In the genomic region with DNA sequence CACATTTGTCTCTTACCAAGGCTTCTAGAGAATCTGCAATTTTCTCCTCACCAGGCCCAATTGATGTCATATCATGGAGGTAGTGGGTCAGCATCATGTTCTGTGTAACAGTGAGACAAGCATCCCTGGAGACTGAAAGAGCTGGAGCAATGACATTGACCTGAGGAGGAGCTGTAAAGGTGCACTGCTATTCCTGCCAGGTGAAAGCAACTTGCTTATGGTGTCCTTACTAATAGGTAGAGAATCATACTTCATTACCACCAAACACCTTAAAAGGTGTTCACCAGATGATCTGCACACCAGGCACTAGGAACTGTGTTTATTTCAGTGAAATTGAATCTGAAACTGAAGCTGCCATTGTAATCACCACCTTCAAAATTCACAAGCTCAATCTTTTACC, we compare ENCODE assay signal across 23 cellular contexts.
"Had no signal": no experiment of that assay in that cellular context is flagged by ENCODE, and none has a peak within 500 bp of the region (broad histone marks: within the 10 kb centered on the region; RNA-seq: fewer than 3 reads in every experiment).

No MANE protein-coding gene starts in this region.

- H3K27me3 Mint-ChIP-seq: naive thymus-derived CD8-positive, alpha-beta T cell; stimulated activated naive CD8-positive, alpha-beta T cell treated with anti-CD3 and anti-CD28 coated beads, Interleukin-15, Interleukin-2, amounts not matched to agents 100 ng/mL and 50 ng/mL, for 24 hours had no signal

- H3K36me3 Mint-ChIP-seq: stimulated activated naive B cell treated with anti-CD40 and anti-IgM and Interleukin-4, amounts not matched to agents 10 μg/mL and 1 μg/mL and 100 μg/mL, for 72 hours had no signal

- FAIRE-seq: keratinocyte had no signal

- H3K4me3 ChIP-seq: gastrocnemius medialis, lower lobe of right lung, ovary, psoas muscle, skin epidermis, spleen, thoracic aorta, transverse colon, upper lobe of right lung, uterus had no signal

- H3K9me3 ChIP-seq: gastrocnemius medialis, lower lobe of right lung, ovary, psoas muscle, spleen, thoracic aorta, transverse colon, upper lobe of right lung, uterus had no signal

- H3K9me3 Mint-ChIP-seq: stimulated activated naive B cell treated with anti-CD40 and anti-IgM and Interleukin-4, amounts not matched to agents 10 μg/mL and 1 μg/mL and 100 μg/mL, for 72 hours; stimulated activated naive CD8-positive, alpha-beta T cell treated with anti-CD3 and anti-CD28 coated beads, Interleukin-15, Interleukin-2, amounts not matched to agents 100 ng/mL and 50 ng/mL, for 24 hours had no signal

- H3K4me1 ChIP-seq: gastrocnemius medialis, psoas muscle, transverse colon, uterus had no signal

- H3K4me3 Mint-ChIP-seq: naive thymus-derived CD8-positive, alpha-beta T cell; nephron progenitor cell; stimulated activated naive B cell treated with anti-CD40 and anti-IgM and Interleukin-4, amounts not matched to agents 10 μg/mL and 1 μg/mL and 100 μg/mL, for 72 hours; stimulated activated naive CD8-positive, alpha-beta T cell treated with anti-CD3 and anti-CD28 coated beads, Interleukin-15, Interleukin-2, amounts not matched to agents 100 ng/mL and 50 ng/mL, for 24 hours had no signal

- H3K36me3 ChIP-seq: gastrocnemius medialis, lower lobe of right lung, ovary, spleen, thoracic aorta, transverse colon, upper lobe of right lung, uterus had no signal

- H3K27ac ChIP-seq: gastrocnemius medialis, ovary, psoas muscle, skin epidermis, spleen, thoracic aorta, transverse colon, upper lobe of right lung, uterus had no signal

- H3K27me3 ChIP-seq: ovary, transverse colon, upper lobe of right lung, uterus had no signal

- DNase-seq: cortex of kidney; effector CD4-positive, alpha-beta T cell; foreskin fibroblast; gastrocnemius medialis; head of caudate nucleus; lower lobe of right lung; naive thymus-derived CD8-positive, alpha-beta T cell; nephron progenitor cell; nucleus accumbens; ovary; psoas muscle; spleen; stimulated activated naive B cell treated with anti-CD40 and anti-IgM and Interleukin-4, amounts not matched to agents 10 μg/mL and 1 μg/mL and 100 μg/mL, for 72 hours; transverse colon; upper lobe of right lung; uterus had no signal

- ATAC-seq: esophagus mucosa; gastrocnemius medialis; left ventricle myocardium superior; naive thymus-derived CD8-positive, alpha-beta T cell; psoas muscle; right cardiac atrium; stimulated activated naive B cell treated with anti-CD40 and anti-IgM and Interleukin-4, amounts not matched to agents 10 μg/mL and 1 μg/mL and 100 μg/mL, for 72 hours had no signal

- H3K27ac Mint-ChIP-seq: nephron progenitor cell; stimulated activated naive B cell treated with anti-CD40 and anti-IgM and Interleukin-4, amounts not matched to agents 10 μg/mL and 1 μg/mL and 100 μg/mL, for 72 hours had no signal

- H3K4me1 Mint-ChIP-seq: stimulated activated naive B cell treated with anti-CD40 and anti-IgM and Interleukin-4, amounts not matched to agents 10 μg/mL and 1 μg/mL and 100 μg/mL, for 72 hours had no signal
